ENCODE assay signal across 13 cellular contexts in the genomic region with DNA sequence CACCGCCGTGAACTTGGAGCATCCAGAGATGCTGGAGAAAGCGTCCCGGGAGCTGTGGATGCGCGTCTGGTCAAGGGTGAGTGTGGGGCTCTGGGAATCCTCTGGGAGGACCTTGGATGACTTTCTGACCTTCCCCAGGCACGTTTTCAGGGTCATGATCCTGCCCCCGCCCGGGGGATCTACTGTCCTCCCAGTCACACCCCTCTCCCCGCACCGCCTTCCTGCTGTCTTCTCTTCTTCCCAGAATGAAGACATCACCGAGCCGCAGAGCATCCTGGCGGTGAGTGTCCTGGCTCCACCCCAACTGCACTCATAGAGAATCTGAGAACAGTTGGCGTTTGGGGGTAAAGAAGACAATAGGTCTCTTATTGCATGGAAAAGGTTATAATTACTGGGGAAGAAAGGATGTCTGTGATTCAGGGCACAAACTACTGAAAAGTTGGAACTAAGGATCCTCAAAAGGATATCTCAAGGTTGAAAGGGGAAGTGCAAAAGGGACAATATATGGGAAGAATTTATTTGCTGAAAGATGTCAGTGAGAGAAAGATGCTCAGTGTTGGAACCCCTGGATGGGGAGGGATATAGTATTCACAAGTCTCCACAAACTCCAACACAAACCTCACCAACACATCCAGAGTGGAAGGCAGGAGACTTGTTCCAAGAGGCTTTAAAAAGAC. TPM values are rescaled to one million over a fixed set of nuclear protein-coding genes. Genes with fewer than 3 reads are reported as not detected.
DNase-seq lines count a peak whose midpoint lies in the region; ATAC-seq and TF ChIP-seq lines count a peak whose summit lies in the region.
"Had no signal": no experiment of that assay in that cellular context is flagged by ENCODE, and none has a peak within 500 bp of the region (broad histone marks: within the 10 kb centered on the region; RNA-seq: fewer than 3 reads in every experiment).

No MANE protein-coding gene starts in this region.

- no peak for TF ChIP-seq EP300 in SK-N-SH (IDR thresholded peaks at IDR 0.05; ENCODE audit: borderline replicate concordance in 1 of 2, low read depth in 1 of 2, low read length in 1 of 2)

- H3F3A ChIP-seq in SK-N-SH (replicated peaks; ENCODE audit: insufficient read depth): no peaks in the 10 kb centered on the region

- POLR2A ChIA-PET in SK-N-SH (lab: Yijun Ruan, JAX): no interaction called here

- intact Hi-C loops in colonic mucosa (cut with DNase I): loop anchor here (10.0 kb wide), 1 partner anchor 120 kb away; a partner anchor contains a TSS

- H3K36me3 ChIP-seq in SK-N-SH (replicated peaks in 1 of 2; ENCODE audit: control insufficient read depth in 1 of 2, insufficient read depth in 2 of 2, low read length in 1 of 2): peaks cover 38 to 45% of the 10 kb centered on the region in 2 experiments
- peaks cover 0 to 33% (median 0%) of the 10 kb centered on the region in 3 donors for H3K36me3 ChIP-seq in Peyer's patch
- H3K36me3 ChIP-seq in colonic mucosa: no peaks in the 10 kb centered on the region
- H3K36me3 ChIP-seq in parathyroid adenoma (ENCODE audit: control insufficient read depth, insufficient read depth, low read length): no peaks in the 10 kb centered on the region

- H3K79me2 ChIP-seq in SK-N-SH (ENCODE audit: insufficient read depth): peaks cover 23% of the 10 kb centered on the region
- no peaks in the 10 kb centered on the region for H3K79me2 ChIP-seq in parathyroid adenoma

- H2AFZ ChIP-seq in SK-N-SH (ENCODE audit: low read depth) (no peak overlapping the region), parathyroid adenoma (no peak overlapping the region)

- H3K4me3 ChIP-seq in SK-N-SH (ENCODE audit: low read depth in 2 of 2, low read length in 1 of 2) (no peak overlapping the region), Peyer's patch (peak overlapping the region in 3 of 4 donors; percentile 61 to 87 (median 80)), colonic mucosa (peak overlapping the region; percentile 70), parathyroid adenoma (ENCODE audit: low read depth, low read length) (no peak overlapping the region)

- no peaks in the 10 kb centered on the region for H3K9me2 ChIP-seq in SK-N-SH

- TF ChIP-seq RAD21 in SK-N-SH (IDR thresholded peaks at IDR 0.05; ENCODE audit: low read length): no peak

- H3K9ac ChIP-seq in SK-N-SH (no peak overlapping the region), colonic mucosa (ENCODE audit: low read depth in 2 of 2, low read length in 2 of 2) (peak overlapping the region in 1 of 2 donors; percentile 96), parathyroid adenoma (no peak overlapping the region)

- no peaks in the 10 kb centered on the region for H4K20me1 ChIP-seq in SK-N-SH (ENCODE audit: insufficient read depth)

- 96% methylated on average over 15 of the region's 15 CpGs for WGBS in SK-N-SH (ENCODE audit: low lambda C conversion rate)

- no peaks in the 10 kb centered on the region for H3K9me3 ChIP-seq in SK-N-SH
- H3K9me3 ChIP-seq in Peyer's patch: no peaks in the 10 kb centered on the region
- no peaks in the 10 kb centered on the region for H3K9me3 ChIP-seq in colonic mucosa
- no peaks in the 10 kb centered on the region for H3K9me3 ChIP-seq in parathyroid adenoma (ENCODE audit: control insufficient read depth, low read length)

- H3K4me2 ChIP-seq in SK-N-SH (peak overlapping the region; percentile 91; the same call in 1 of the 2 replicates), parathyroid adenoma (ENCODE audit: low read length) (peak overlapping the region; percentile 93)

- H3K4me1 ChIP-seq in SK-N-SH (ENCODE audit: control insufficient read depth in 1 of 2, insufficient read depth in 2 of 2, low read depth in 1 of 2, low read length in 1 of 2): peaks cover 7 to 12% of the 10 kb centered on the region in 2 experiments; a peak in 2 of 4 replicates
- H3K4me1 ChIP-seq in Peyer's patch: peaks cover 0 to 55% (median 6%) of the 10 kb centered on the region in 4 donors
- peaks cover 14% of the 10 kb centered on the region for H3K4me1 ChIP-seq in colonic mucosa
- no peaks in the 10 kb centered on the region for H3K4me1 ChIP-seq in parathyroid adenoma

- H3K27ac ChIP-seq in SK-N-SH (ENCODE audit: low read depth in 2 of 2, low read length in 1 of 2): no peak overlapping the region
- peak overlapping the region in 3 of 4 donors; percentile 83 to 89 (median 85) for H3K27ac ChIP-seq in Peyer's patch
- H3K27ac ChIP-seq in colonic mucosa: peak overlapping the region; percentile 93
- H3K27ac ChIP-seq in parathyroid adenoma: no peak overlapping the region
- H3K27ac ChIP-seq: 22Rv1 had no signal

- CTCF ChIA-PET in SK-N-SH (lab: Yijun Ruan, JAX): interaction anchor here (1.1 to 3.9 kb wide), 6 partner anchors 22 to 152 kb away, joined by 3 to 17 read pairs (median 12); a partner anchor contains a TSS

- no peaks in the 10 kb centered on the region for H3K27me3 ChIP-seq in SK-N-SH (ENCODE audit: insufficient read depth)
- no peaks in the 10 kb centered on the region for H3K27me3 ChIP-seq in Peyer's patch
- H3K27me3 ChIP-seq in colonic mucosa: no peaks in the 10 kb centered on the region
- H3K27me3 ChIP-seq in parathyroid adenoma (ENCODE audit: control insufficient read depth, insufficient read depth, low read length): no peaks in the 10 kb centered on the region

- no peak for TF ChIP-seq CTCF in SK-N-SH (IDR thresholded peaks at IDR 0.05)
- TF ChIP-seq CTCF in Peyer's patch (IDR thresholded peaks at IDR 0.05): no peak
- no peak for TF ChIP-seq CTCF in colonic mucosa (IDR thresholded peaks at IDR 0.05)
- TF ChIP-seq CTCF in parathyroid adenoma (IDR thresholded peaks at IDR 0.05): no peak

- DNase-seq in SK-N-SH (no peak), Peyer's patch (no peak), colonic mucosa (no peak), left lobe of liver (ENCODE audit: low spot score) (no peak)
- DNase-seq: DMS79 treated with DMSO at 0.1 percent for 48 hours, NCI-H2171 had no signal

- ATAC-seq in SK-N-SH treated with all-trans-retinoic acid at 6 μM for 48 hours (no peak), left lobe of liver (no peak), GM21737 (IDR thresholded peaks at IDR 0.05; ENCODE audit: unreplicated experiment) (no peak), HG02884 (IDR thresholded peaks at IDR 0.05; ENCODE audit: unreplicated experiment) (no peak)

- no peak for TF ChIP-seq POLR2A in Peyer's patch (IDR thresholded peaks at IDR 0.05)

TF ChIP-seq in SK-N-SH, 30 proteins besides CTCF, POLR2A, EP300 and RAD21 (continues in another document):
- TF ChIP-seq RFX5 (IDR thresholded peaks at IDR 0.05; ENCODE audit: low read length) (no peak), SIN3A (IDR thresholded peaks at IDR 0.05; ENCODE audit: borderline replicate concordance, low read depth, low read length) (no peak), MEF2A (IDR thresholded peaks at IDR 0.05; ENCODE audit: borderline replicate concordance, low read depth) (no peak), POLR2AphosphoS5 (IDR thresholded peaks at IDR 0.05; ENCODE audit: low read depth, low read length) (no peak), GATA2 (CRISPR knock-in tag; IDR thresholded peaks at IDR 0.05) (no peak), RXRA (IDR thresholded peaks at IDR 0.05; ENCODE audit: borderline replicate concordance, low read depth) (no peak), TEAD4 (IDR thresholded peaks at IDR 0.05; ENCODE audit: borderline replicate concordance, insufficient read depth) (no peak), EZH2phosphoT487 (IDR thresholded peaks at IDR 0.05; ENCODE audit: borderline replicate concordance, low read depth) (no peak), NRF1 (IDR thresholded peaks at IDR 0.05; ENCODE audit: low read depth, low read length) (no peak), GABPA (IDR thresholded peaks at IDR 0.05; ENCODE audit: low read depth) (no peak)

TF ChIP-seq in SK-N-SH treated with all-trans-retinoic acid at 6 μM for 48 hours, 23 proteins besides CTCF, POLR2A, EP300 and RAD21:
- no peak for TF ChIP-seq GLIS3 (CRISPR knock-in tag; IDR thresholded peaks at IDR 0.05)
- TF ChIP-seq ARNTL (CRISPR knock-in tag; IDR thresholded peaks at IDR 0.05; ENCODE audit: borderline replicate concordance, low read depth): no peak
- TF ChIP-seq, protein P1, sequence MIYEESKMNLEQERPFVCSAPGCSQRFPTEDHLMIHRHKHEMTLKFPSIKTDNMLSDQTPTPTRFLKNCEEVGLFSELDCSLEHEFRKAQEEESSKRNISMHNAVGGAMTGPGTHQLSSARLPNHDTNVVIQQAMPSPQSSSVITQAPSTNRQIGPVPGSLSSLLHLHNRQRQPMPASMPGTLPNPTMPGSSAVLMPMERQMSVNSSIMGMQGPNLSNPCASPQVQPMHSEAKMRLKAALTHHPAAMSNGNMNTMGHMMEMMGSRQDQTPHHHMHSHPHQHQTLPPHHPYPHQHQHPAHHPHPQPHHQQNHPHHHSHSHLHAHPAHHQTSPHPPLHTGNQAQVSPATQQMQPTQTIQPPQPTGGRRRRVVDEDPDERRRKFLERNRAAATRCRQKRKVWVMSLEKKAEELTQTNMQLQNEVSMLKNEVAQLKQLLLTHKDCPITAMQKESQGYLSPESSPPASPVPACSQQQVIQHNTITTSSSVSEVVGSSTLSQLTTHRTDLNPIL (CRISPR knock-in tag; IDR thresholded peaks at IDR 0.05; ENCODE audit: low read depth): no peak
- no peak for TF ChIP-seq ZFP30 (CRISPR knock-in tag; IDR thresholded peaks at IDR 0.05)

RNA-seq across cellular contexts. Expression of a gene that starts 1.9 kb away (rescaled TPM):
- polyA plus RNA-seq in SK-N-SH (2012; rRNA removed): 299 and 354 TPM in 2 replicates
- polyA plus RNA-seq in SK-N-SH (2012; cell fraction: cytosol; rRNA removed): 210 and 257 TPM in 2 replicates
- 826 and 869 TPM in 2 replicates for polyA plus RNA-seq in SK-N-SH (2012; cell fraction: nucleus; rRNA removed)
- total RNA-seq in Peyer's patch: 100 to 1,000 TPM; 202 to 580 (median 484) TPM
- total RNA-seq in colonic mucosa: 100 to 1,000 TPM; 210 to 272 TPM
- total RNA-seq in left lobe of liver: 261 TPM

RNA-seq across cellular contexts. Expression of a gene that starts 19.6 kb away (rescaled TPM):
- polyA plus RNA-seq in SK-N-SH (2012; rRNA removed): 0.05 and 0.19 TPM in 2 replicates
- 0.07 and 0.14 TPM in 2 replicates for polyA plus RNA-seq in SK-N-SH (2012; cell fraction: cytosol; rRNA removed)
- polyA plus RNA-seq in SK-N-SH (2012; cell fraction: nucleus; rRNA removed): 0.15 and 0.36 TPM in 2 replicates
- 100 to 1,000 TPM in 3 of 4 donors, 10 to 100 TPM in 1; 54.5 to 162 (median 130) TPM for total RNA-seq in Peyer's patch
- total RNA-seq in colonic mucosa: 10 to 100 TPM; 18.4 to 27.2 TPM
- 22.0 TPM for total RNA-seq in left lobe of liver
- total RNA-seq: osteoblast had no signal

RNA-seq across cellular contexts. Expression of a gene that starts 23.0 kb away (rescaled TPM):
- polyA plus RNA-seq in SK-N-SH (2012; rRNA removed): 19.7 and 22.3 TPM in 2 replicates
- polyA plus RNA-seq in SK-N-SH (2012; cell fraction: cytosol; rRNA removed): 13.1 and 15.6 TPM in 2 replicates
- polyA plus RNA-seq in SK-N-SH (2012; cell fraction: nucleus; rRNA removed): 29.2 and 44.4 TPM in 2 replicates
- total RNA-seq in Peyer's patch (10 to 100 TPM; 34.8 to 43.7 (median 38.3) TPM), colonic mucosa (10 to 100 TPM; 33.9 to 47.0 TPM), left lobe of liver (8.4 TPM)

RNA-seq across cellular contexts. Expression of a gene that starts 43.3 kb away (rescaled TPM):
- polyA plus RNA-seq in SK-N-SH (2012; rRNA removed): not detected in 2 replicates
- polyA plus RNA-seq in SK-N-SH (2012; cell fraction: cytosol; rRNA removed): not detected in 2 replicates
- not detected in 2 replicates for polyA plus RNA-seq in SK-N-SH (2012; cell fraction: nucleus; rRNA removed)
- not detected for total RNA-seq in Peyer's patch
- not detected for total RNA-seq in colonic mucosa
- not detected for total RNA-seq in left lobe of liver
- total RNA-seq: osteoblast, ureter had no signal

RNA-seq across cellular contexts. Expression of a gene that starts 50.8 kb away (rescaled TPM):
- 0.10 and 0.12 TPM in 2 replicates for polyA plus RNA-seq in SK-N-SH (2012; rRNA removed)
- polyA plus RNA-seq in SK-N-SH (2012; cell fraction: cytosol; rRNA removed): 0.06 and 0.12 TPM in 2 replicates
- 0.07 and 0.08 TPM in 2 replicates for polyA plus RNA-seq in SK-N-SH (2012; cell fraction: nucleus; rRNA removed)
- total RNA-seq in Peyer's patch: 1 to 10 TPM in 3 of 4 donors, not detected in 1; 1.1 to 6.5 (median 2.5) TPM
- not detected for total RNA-seq in colonic mucosa
- not detected for total RNA-seq in left lobe of liver

Comparison
In these comparisons a context has a peak if more than half of its experiments do, and no peak if none do; other contexts are left out.
1. H3K27ac ChIP-seq: peak in Peyer's patch (3 of 4) and colonic mucosa (single experiment); none in SK-N-SH (0 of 2) and parathyroid adenoma (single experiment).
2. H3K4me3 ChIP-seq: peak in Peyer's patch (3 of 4) and colonic mucosa (single experiment); none in SK-N-SH (0 of 2) and parathyroid adenoma (single experiment).